Comparison of ENCODE assay signal across 17 cellular contexts in genomic region chr2:189791338-189792042, GRCh38. TPM values are rescaled to one million over a fixed set of nuclear protein-coding genes. Genes with fewer than 3 reads are reported as not detected.
DNase-seq lines count a peak whose midpoint lies in the region; ATAC-seq, FAIRE-seq and TF ChIP-seq lines count a peak whose summit lies in the region.
"Had no signal": no experiment of that assay in that cellular context is flagged by ENCODE, and none has a peak within 500 bp of the region (broad histone marks: within the 10 kb centered on the region; RNA-seq: fewer than 3 reads in every experiment).

No MANE protein-coding gene starts in this region.

- ATAC-seq in CD8-positive, alpha-beta T cell = peak; percentile 63
- ATAC-seq in GM18861 (IDR thresholded peaks at IDR 0.05; ENCODE audit: unreplicated experiment) = no peak
- ATAC-seq: psoas muscle had no signal

- H2AFZ ChIP-seq in MM.1S (ENCODE audit: low read length) (no peak overlapping the region), mammary epithelial cell (ENCODE audit: low read depth, low read length) (no peak overlapping the region)

- DNase-seq in CD8-positive, alpha-beta T cell = no peak
- DNase-seq in GM18507 (ENCODE audit: extremely low spot score, insufficient read length, low read depth) (no peak), MM.1S (peak; percentile 59), mammary epithelial cell (peak; percentile 39), amygdala (lab: John Stamatoyannopoulos, UW) (no peak), HK-2 (ENCODE audit: unreplicated experiment) (no peak), NCI-H748 treated with DMSO at 0.1 percent for 48 hours (lab: John Stamatoyannopoulos, UW) (no peak)
- DNase-seq: cerebellar nuclear complex, endodermal cell, NCI-H2081 treated with DMSO at 0.1 percent for 48 hours, NCI-H524 treated with DMSO at 0.1 percent for 48 hours, nephron progenitor cell, psoas muscle, SHP77 treated with DMSO at 0.1 percent for 48 hours, thyroid gland had no signal

- WGBS in mammary epithelial cell (ENCODE audit: low coverage, missing lambda C conversion rate) = 61% methylated on average over 12 of the region's 12 CpGs

- H4K20me1 ChIP-seq in MM.1S (ENCODE audit: insufficient read depth, low read length) = no peaks in the 10 kb centered on the region
- H4K20me1 ChIP-seq in mammary epithelial cell (ENCODE audit: insufficient read depth, low read length) = no peaks in the 10 kb centered on the region

- peak overlapping the region; percentile 51 for H3K27ac ChIP-seq in CD8-positive, alpha-beta T cell (ENCODE audit: low read depth, low read length)
- H3K27ac ChIP-seq in MM.1S (ENCODE audit: low read length) (peak overlapping the region; percentile 15; the same call in 1 of the 2 replicates), mammary epithelial cell (ENCODE audit: insufficient read depth, low read depth, low read length) (no peak overlapping the region)
- H3K27ac ChIP-seq: psoas muscle, thyroid gland had no signal

- H3K79me2 ChIP-seq in MM.1S (ENCODE audit: low read length) (peaks cover 47% of the 10 kb centered on the region), mammary epithelial cell (ENCODE audit: insufficient read depth, low read length) (peaks cover 40% of the 10 kb centered on the region)

- H3K27me3 Mint-ChIP-seq in CD8-positive, alpha-beta T cell (ENCODE audit: low read depth) = no peaks in the 10 kb centered on the region

- H3K36me3 ChIP-seq in CD8-positive, alpha-beta T cell (ENCODE audit: insufficient read depth, low read length) = peaks cover 6% of the 10 kb centered on the region
- H3K36me3 ChIP-seq in MM.1S (replicated peaks; ENCODE audit: insufficient read depth, low read length) = peaks cover 4% of the 10 kb centered on the region; the same call in 1 of the 2 replicates
- peaks cover 19% of the 10 kb centered on the region for H3K36me3 ChIP-seq in mammary epithelial cell (ENCODE audit: insufficient read depth, low read length)

- in situ Hi-C loops in mammary epithelial cell (cut with MboI; ENCODE audit: low sequenced_read_pairs in 2 of 2) = loop anchor here in 1 of 2 donors (25.0 kb wide), 1 partner anchor 271 kb away; the partner anchor contains the start of gene MSTN

- CTCF ChIA-PET in CD8-positive, alpha-beta T cell (lab: Charles Lee) = no interaction called here
- CTCF ChIA-PET in mammary epithelial cell (lab: Charles Lee; ENCODE audit: low non-redundant PET) = no interaction called here

- H3K4me3 ChIP-seq in CD8-positive, alpha-beta T cell (ENCODE audit: low read depth, low read length) = no peak overlapping the region
- H3K4me3 ChIP-seq in MM.1S (ENCODE audit: low read length) (0 out of 2 replicates have a peak overlapping the region, but pooled peaks have one; percentile 6), mammary epithelial cell (replicated peaks in 1 of 3; ENCODE audit: insufficient read depth in 1 of 3, low read depth in 2 of 3, low read length in 3 of 3) (peak overlapping the region; percentile 20 to 51 (median 25))
- H3K4me3 ChIP-seq: psoas muscle, thyroid gland had no signal

- peaks cover under 1% of the 10 kb centered on the region for H3K4me1 ChIP-seq in CD8-positive, alpha-beta T cell (ENCODE audit: insufficient read depth, low read length)
- H3K4me1 ChIP-seq in MM.1S (ENCODE audit: low read length) = no peaks in the 10 kb centered on the region
- H3K4me1 ChIP-seq in mammary epithelial cell (ENCODE audit: insufficient read depth, low read length) = no peaks in the 10 kb centered on the region
- H3K4me1 ChIP-seq: psoas muscle, thyroid gland had no signal

- peak overlapping the region; percentile 77 for H3K4me3 Mint-ChIP-seq in CD8-positive, alpha-beta T cell
- H3K4me3 Mint-ChIP-seq: endodermal cell, nephron progenitor cell had no signal

- peaks cover 53% of the 10 kb centered on the region for H3K36me3 Mint-ChIP-seq in CD8-positive, alpha-beta T cell

- H3K4me2 ChIP-seq in MM.1S (ENCODE audit: low read depth, low read length) = peak overlapping the region; percentile 28; the same call in 1 of the 2 replicates
- peak overlapping the region; percentile 89 for H3K4me2 ChIP-seq in mammary epithelial cell (ENCODE audit: insufficient read depth, low read depth, low read length)

- FAIRE-seq in GM18507 (lab: Jason Lieb, UNC) = peak; percentile 85
- FAIRE-seq: keratinocyte had no signal

- no peaks in the 10 kb centered on the region for H3K27me3 ChIP-seq in CD8-positive, alpha-beta T cell (ENCODE audit: insufficient read depth, low read length)
- H3K27me3 ChIP-seq in MM.1S (replicated peaks; ENCODE audit: insufficient read depth, low read length) (no peaks in the 10 kb centered on the region), mammary epithelial cell (ENCODE audit: insufficient read depth, low read length) (no peaks in the 10 kb centered on the region)
- H3K27me3 ChIP-seq: thyroid gland had no signal

- POLR2A ChIA-PET in CD8-positive, alpha-beta T cell (lab: Charles Lee) = interaction anchor here (0.6 kb wide), 2 partner anchors 239 to 412 kb away, joined by 3 to 5 read pairs; no protein-coding TSS in a partner anchor

- BruUV-seq in mammary epithelial cell (replicated peaks; lab: Mats Ljungman, UMichigan) = no TSS peak

- intact Hi-C loops in CD8-positive, alpha-beta T cell (cut with DNase I, micrococcal nuclease) = loop anchor here in 1 of 2 experiments (5.0 kb wide), 1 partner anchor 39 kb away; no protein-coding TSS in a partner anchor
- intact Hi-C loops in mammary epithelial cell (cut with micrococcal nuclease) = no loop called here

- no peaks in the 10 kb centered on the region for H3K9me3 Mint-ChIP-seq in CD8-positive, alpha-beta T cell
- H3K9me3 Mint-ChIP-seq: endodermal cell, nephron progenitor cell had no signal

- H3F3A ChIP-seq in MM.1S (ENCODE audit: insufficient read depth, low read length) = no peaks in the 10 kb centered on the region

- H3K27ac Mint-ChIP-seq in CD8-positive, alpha-beta T cell = peak overlapping the region; percentile 84
- H3K27ac Mint-ChIP-seq: endodermal cell had no signal

- H3K4me1 Mint-ChIP-seq in CD8-positive, alpha-beta T cell (ENCODE audit: low read depth) = peaks cover 26% of the 10 kb centered on the region

- H3K9me3 ChIP-seq in CD8-positive, alpha-beta T cell (ENCODE audit: low read length) = no peaks in the 10 kb centered on the region
- H3K9me3 ChIP-seq in MM.1S (replicated peaks; ENCODE audit: insufficient read depth, low read length) = no peaks in the 10 kb centered on the region
- H3K9me3 ChIP-seq in mammary epithelial cell (replicated peaks; ENCODE audit: insufficient read depth, low read length) = no peaks in the 10 kb centered on the region
- H3K9me3 ChIP-seq: psoas muscle, thyroid gland had no signal

- TF ChIP-seq CTCF in CD8-positive, alpha-beta T cell (IDR thresholded peaks at IDR 0.05) = no peak
- TF ChIP-seq CTCF in MM.1S (IDR thresholded peaks at IDR 0.05; ENCODE audit: low read length) = no peak
- TF ChIP-seq CTCF in mammary epithelial cell (conservative IDR thresholded peaks at IDR 0.05 in 1 of 2, IDR thresholded peaks at IDR 0.05 in 1 of 2; ENCODE audit: extremely low read depth in 1 of 2, insufficient read depth in 1 of 2, low read depth in 1 of 2, low read length in 2 of 2) = no peak

- dilution Hi-C loops in mammary epithelial cell (cut with HindIII; ENCODE audit: low sequenced_read_pairs) = no loop called here

- no peak overlapping the region for H3K9ac ChIP-seq in MM.1S (ENCODE audit: low read length)
- H3K9ac ChIP-seq in mammary epithelial cell (ENCODE audit: insufficient read depth, low read length) = peak overlapping the region; percentile 29

- no peaks in the 10 kb centered on the region for H3K9me2 ChIP-seq in MM.1S (replicated peaks; ENCODE audit: insufficient read depth, low read length)

RNA-seq across cellular contexts. Expression of gene PMS1, which starts 7.2 kb away (rescaled TPM):
- total RNA-seq in CD8-positive, alpha-beta T cell = 10 to 100 TPM; 12.2 to 15.1 TPM
- total RNA-seq in mammary epithelial cell = 10 to 100 TPM; 21.2 to 26.3 TPM
- polyA plus RNA-seq in mammary epithelial cell = 7.9 TPM
- polyA minus RNA-seq in mammary epithelial cell = 27.8 TPM

RNA-seq across cellular contexts. Expression of gene ORMDL1, which starts 7.4 kb away (rescaled TPM):
- 100 to 1,000 TPM; 105 to 107 TPM for total RNA-seq in CD8-positive, alpha-beta T cell
- total RNA-seq in mammary epithelial cell = 10 to 100 TPM; 44.3 to 56.2 TPM
- polyA plus RNA-seq in mammary epithelial cell = 31.5 TPM
- polyA minus RNA-seq in mammary epithelial cell = 7.1 TPM

RNA-seq across cellular contexts. Expression of gene OSGEPL1, which starts 28.9 kb away (rescaled TPM):
- 1 to 10 TPM; 3.6 to 3.9 TPM for total RNA-seq in CD8-positive, alpha-beta T cell
- total RNA-seq in mammary epithelial cell = 1 to 10 TPM; 4.6 to 8.8 TPM
- 5.0 TPM for polyA plus RNA-seq in mammary epithelial cell
- polyA minus RNA-seq in mammary epithelial cell = not detected

Comparison
In these comparisons a context has a peak if more than half of its experiments do, and no peak if none do; other contexts are left out.
1. DNase-seq: peak in MM.1S (single experiment) and mammary epithelial cell (single experiment); none in CD8-positive, alpha-beta T cell (0 of 7), GM18507 (single experiment), amygdala (0 of 56), HK-2 (single experiment) and NCI-H748 treated with DMSO at 0.1 percent for 48 hours (single experiment).